Comparison of ENCODE assay signal across 18 cellular contexts in genomic region chr6:111237757-111238260, GRCh38.
DNase-seq lines count a peak whose midpoint lies in the region; ATAC-seq, FAIRE-seq and TF ChIP-seq lines count a peak whose summit lies in the region.
"Had no signal": no experiment of that assay in that cellular context is flagged by ENCODE, and none has a peak within 500 bp of the region (broad histone marks: within the 10 kb centered on the region; RNA-seq: fewer than 3 reads in every experiment).

No MANE protein-coding gene starts in this region.

- H2AFZ ChIP-seq in ACC112 (ENCODE audit: low read length, unreplicated experiment) (peak overlapping the region; percentile 10), GM23248 (no peak overlapping the region), HepG2 (ENCODE audit: low read length) (no peak overlapping the region)

- H3K4me3 Mint-ChIP-seq in CD8-positive, alpha-beta T cell: no peak overlapping the region

- H3K27me3 ChIP-seq in ACC112 (ENCODE audit: insufficient read depth, low read length) (no peaks in the 10 kb centered on the region), GM23248 (replicated peaks; ENCODE audit: insufficient read depth) (no peaks in the 10 kb centered on the region), RWPE2 (ENCODE audit: insufficient read depth, poor library complexity, severe bottlenecking) (no peaks in the 10 kb centered on the region), upper lobe of right lung (no peaks in the 10 kb centered on the region), HepG2 (ENCODE audit: control insufficient read depth in 1 of 2, insufficient read depth in 2 of 2, low read length in 2 of 2) (no peaks in the 10 kb centered on the region)
- H3K27me3 ChIP-seq in CD8-positive, alpha-beta T cell (ENCODE audit: insufficient read depth, low read length): no peaks in the 10 kb centered on the region
- H3K27me3 ChIP-seq: BLaER1 treated with 17β-estradiol and CSF1 and Interleukin-3, amounts not matched to agents 10 nM and 100 nM; SJCRH30 had no signal

- H3K9me2 ChIP-seq in GM23248 (ENCODE audit: insufficient read depth): no peaks in the 10 kb centered on the region

- H3K36me3 Mint-ChIP-seq in CD8-positive, alpha-beta T cell: no peaks in the 10 kb centered on the region

- H3K79me2 ChIP-seq in ACC112 (ENCODE audit: control insufficient read depth, insufficient read depth, low read length, unreplicated experiment): no peaks in the 10 kb centered on the region
- H3K79me2 ChIP-seq in GM23248 (ENCODE audit: insufficient read depth): no peaks in the 10 kb centered on the region
- no peaks in the 10 kb centered on the region for H3K79me2 ChIP-seq in HepG2 (ENCODE audit: insufficient read depth, low read length)

- no peak for TF ChIP-seq POLR2A in HepG2 (IDR thresholded peaks at IDR 0.05; ENCODE audit: insufficient read depth in 1 of 2, low read depth in 2 of 2, low read length in 2 of 2)

- CTCF ChIA-PET in CD8-positive, alpha-beta T cell (lab: Charles Lee): interaction anchor here (2.0 kb wide), 1 partner anchor 27 kb away, joined by 4 read pairs; no protein-coding TSS in a partner anchor
- CTCF ChIA-PET in HepG2 (lab: Yijun Ruan, JAX; ENCODE audit: low intra/inter-chr PET ratio, low total read pairs): no interaction called here

- POLR2A ChIA-PET in CD8-positive, alpha-beta T cell (lab: Charles Lee): no interaction called here
- POLR2A ChIA-PET in HepG2 (lab: Yijun Ruan, JAX): no interaction called here

- intact Hi-C loops in CD8-positive, alpha-beta T cell (cut with DNase I, micrococcal nuclease): no loop called here
- intact Hi-C loops in upper lobe of right lung (cut with DNase I) (no loop called here), HepG2 (cut with micrococcal nuclease; ENCODE audit: unreplicated experiment) (no loop called here)

- H4K20me1 ChIP-seq in GM23248 (ENCODE audit: insufficient read depth) (no peaks in the 10 kb centered on the region), HepG2 (ENCODE audit: insufficient read depth, low read length) (no peaks in the 10 kb centered on the region)
- H4K20me1 ChIP-seq: BLaER1 treated with 17β-estradiol and CSF1 and Interleukin-3, amounts not matched to agents 10 nM and 100 nM had no signal

- no peaks in the 10 kb centered on the region for H3K4me1 Mint-ChIP-seq in CD8-positive, alpha-beta T cell (ENCODE audit: low read depth)

- no peaks in the 10 kb centered on the region for H3F3A ChIP-seq in GM23248 (ENCODE audit: insufficient read depth)

- H3K4me2 ChIP-seq in GM23248 (ENCODE audit: unreplicated experiment) (no peak overlapping the region), HepG2 (ENCODE audit: low read depth, low read length) (no peak overlapping the region)

- in situ Hi-C loops in GM23248 (cut with MboI): no loop called here
- in situ Hi-C loops in HepG2 (cut with HindIII; ENCODE audit: extremely low pct_ligation_motif_present, low pct_unique_long_range_greater_than_20kb): no loop called here

- H3K9me3 ChIP-seq in GM23248 (ENCODE audit: low read depth): no peaks in the 10 kb centered on the region
- no peaks in the 10 kb centered on the region for H3K9me3 ChIP-seq in RWPE2 (ENCODE audit: severe bottlenecking)
- H3K9me3 ChIP-seq in CD8-positive, alpha-beta T cell (ENCODE audit: low read length): no peaks in the 10 kb centered on the region
- no peaks in the 10 kb centered on the region for H3K9me3 ChIP-seq in upper lobe of right lung
- H3K9me3 ChIP-seq in HepG2 (ENCODE audit: low read length): no peaks in the 10 kb centered on the region
- H3K9me3 ChIP-seq: BLaER1 treated with 17β-estradiol and CSF1 and Interleukin-3, amounts not matched to agents 10 nM and 100 nM; SJCRH30 had no signal

- ATAC-seq in RWPE2 (ENCODE audit: low read depth): no peak
- ATAC-seq in CD8-positive, alpha-beta T cell: no peak
- ATAC-seq in upper lobe of right lung: no peak
- no peak for ATAC-seq in HepG2
- ATAC-seq: GM12878, HCT116, K562 had no signal

- 60 to 70% methylated on average over 2 of the region's 2 CpGs for WGBS in GM23248 (ENCODE audit: low coverage in 1 of 2, low lambda C conversion rate in 2 of 2, missing lambda C conversion rate in 2 of 2), 2 experiments
- 95% methylated on average over 2 of the region's 2 CpGs for WGBS in HepG2 (ENCODE audit: low lambda C conversion rate)

- TF ChIP-seq CTCF in RWPE2 (IDR thresholded peaks at IDR 0.05; ENCODE audit: poor library complexity, severe bottlenecking) (no peak), fibroblast of mammary gland (conservative IDR thresholded peaks at IDR 0.05; ENCODE audit: control insufficient read depth, insufficient read depth, low read depth, low read length) (no peak), upper lobe of right lung (IDR thresholded peaks at IDR 0.05) (no peak), HepG2 (CRISPR knock-in tag; IDR thresholded peaks at IDR 0.05) (no peak)
- no peak for TF ChIP-seq CTCF in CD8-positive, alpha-beta T cell (IDR thresholded peaks at IDR 0.05)

- H3K9ac ChIP-seq in GM23248 (no peak overlapping the region), HepG2 (ENCODE audit: insufficient read depth, low read depth, low read length) (no peak overlapping the region)
- H3K9ac ChIP-seq: BLaER1 treated with 17β-estradiol and CSF1 and Interleukin-3, amounts not matched to agents 10 nM and 100 nM had no signal

- H3K4me3 ChIP-seq in ACC112 (ENCODE audit: low read depth, low read length): no peak overlapping the region
- H3K4me3 ChIP-seq in GM23248: no peak overlapping the region
- no peak overlapping the region for H3K4me3 ChIP-seq in RWPE2 (ENCODE audit: severe bottlenecking)
- no peak overlapping the region for H3K4me3 ChIP-seq in fibroblast of mammary gland (ENCODE audit: control insufficient read depth, low read depth, low read length)
- no peak overlapping the region for H3K4me3 ChIP-seq in CD8-positive, alpha-beta T cell (ENCODE audit: low read depth, low read length)
- H3K4me3 ChIP-seq in upper lobe of right lung: no peak overlapping the region
- no peak overlapping the region for H3K4me3 ChIP-seq in HepG2 (replicated peaks in 1 of 3; ENCODE audit: insufficient read depth in 1 of 3, low read depth in 2 of 3, low read length in 3 of 3)
- H3K4me3 ChIP-seq: BLaER1 treated with 17β-estradiol and CSF1 and Interleukin-3, amounts not matched to agents 10 nM and 100 nM; GM12878; K562; SJCRH30 had no signal

- H3K27ac ChIP-seq in ACC112 (ENCODE audit: low read depth, low read length) (peak overlapping the region; percentile 19; the same call in 1 of the 2 replicates), GM23248 (no peak overlapping the region), RWPE2 (ENCODE audit: poor library complexity, severe bottlenecking) (peak overlapping the region; percentile 31), upper lobe of right lung (no peak overlapping the region), HepG2 (ENCODE audit: extremely low read length, insufficient read depth, low read length) (no peak overlapping the region)
- H3K27ac ChIP-seq in CD8-positive, alpha-beta T cell (ENCODE audit: low read depth, low read length): no peak overlapping the region
- H3K27ac ChIP-seq: SJCRH30 had no signal

- H3K36me3 ChIP-seq in ACC112 (ENCODE audit: insufficient read depth, low read length) (no peaks in the 10 kb centered on the region), GM23248 (ENCODE audit: low read depth) (no peaks in the 10 kb centered on the region), RWPE2 (ENCODE audit: low read depth) (no peaks in the 10 kb centered on the region), upper lobe of right lung (no peaks in the 10 kb centered on the region), HepG2 (replicated peaks in 1 of 2; ENCODE audit: control insufficient read depth in 1 of 2, insufficient read depth in 2 of 2, low read length in 2 of 2) (no peaks in the 10 kb centered on the region)
- no peaks in the 10 kb centered on the region for H3K36me3 ChIP-seq in CD8-positive, alpha-beta T cell (ENCODE audit: insufficient read depth, low read length)
- H3K36me3 ChIP-seq: SJCRH30 had no signal

- no peak overlapping the region for H3K27ac Mint-ChIP-seq in CD8-positive, alpha-beta T cell

- H3K4me1 ChIP-seq in ACC112 (ENCODE audit: control insufficient read depth, insufficient read depth, low read length, unreplicated experiment) (peaks cover 22% of the 10 kb centered on the region), GM23248 (ENCODE audit: insufficient read depth) (peaks cover 11% of the 10 kb centered on the region; the same call in 1 of the 2 replicates), RWPE2 (ENCODE audit: insufficient read depth, poor library complexity, severe bottlenecking) (peaks cover 19% of the 10 kb centered on the region), upper lobe of right lung (no peaks in the 10 kb centered on the region), HepG2 (ENCODE audit: insufficient read depth, low read length) (peaks cover 13% of the 10 kb centered on the region; the same call in 1 of the 2 replicates)
- no peaks in the 10 kb centered on the region for H3K4me1 ChIP-seq in CD8-positive, alpha-beta T cell (ENCODE audit: insufficient read depth, low read length)

- DNase-seq in GM23248 (peak; percentile 24), RWPE2 (ENCODE audit: low spot score) (no peak), fibroblast of mammary gland (ENCODE audit: low read depth) (peak; percentile 50), NCI-H2196 treated with DMSO at 0.1 percent for 48 hours (lab: John Stamatoyannopoulos, UW; ENCODE audit: unreplicated experiment) (no peak), upper lobe of right lung (no peak), HepG2 (ENCODE audit: low spot score) (no peak)
- no peak for DNase-seq in CD8-positive, alpha-beta T cell
- DNase-seq: NCI-H1417, NCI-H187 treated with DMSO at 0.1 percent for 48 hours, NCI-H526, SJCRH30 had no signal

- peaks cover 4% of the 10 kb centered on the region for H3K27me3 Mint-ChIP-seq in CD8-positive, alpha-beta T cell (ENCODE audit: low read depth)

- no peak for TF ChIP-seq RAD21 in HepG2 (CRISPR knock-in tag; IDR thresholded peaks at IDR 0.05)

- FAIRE-seq in HepG2 (lab: Jason Lieb, UNC): no peak
- FAIRE-seq: A204.1, GM12878, GM19239 had no signal

- BruUV-seq in HepG2 (replicated peaks; lab: Mats Ljungman, UMichigan): no TSS peak

- TF ChIP-seq EP300 in HepG2 (IDR thresholded peaks at IDR 0.05; ENCODE audit: low read depth in 2 of 2, low read length in 2 of 2) (no peak), HepG2 (CRISPR knock-in tag; IDR thresholded peaks at IDR 0.05; ENCODE audit: borderline replicate concordance) (no peak)

- no peaks in the 10 kb centered on the region for H3K9me3 Mint-ChIP-seq in CD8-positive, alpha-beta T cell

Comparison
In these comparisons a context has a peak if more than half of its experiments do, and no peak if none do; other contexts are left out.
1. H3K27ac ChIP-seq: peak in ACC112 (single experiment) and RWPE2 (single experiment); none in GM23248 (single experiment), CD8-positive, alpha-beta T cell (single experiment), upper lobe of right lung (single experiment) and HepG2 (single experiment).
2. DNase-seq: peak in GM23248 (single experiment) and fibroblast of mammary gland (single experiment); none in RWPE2 (single experiment), NCI-H2196 treated with DMSO at 0.1 percent for 48 hours (single experiment), CD8-positive, alpha-beta T cell (0 of 7), upper lobe of right lung (single experiment) and HepG2 (single experiment).